8 cellular contexts compared by ENCODE assay signal in the genomic region with DNA sequence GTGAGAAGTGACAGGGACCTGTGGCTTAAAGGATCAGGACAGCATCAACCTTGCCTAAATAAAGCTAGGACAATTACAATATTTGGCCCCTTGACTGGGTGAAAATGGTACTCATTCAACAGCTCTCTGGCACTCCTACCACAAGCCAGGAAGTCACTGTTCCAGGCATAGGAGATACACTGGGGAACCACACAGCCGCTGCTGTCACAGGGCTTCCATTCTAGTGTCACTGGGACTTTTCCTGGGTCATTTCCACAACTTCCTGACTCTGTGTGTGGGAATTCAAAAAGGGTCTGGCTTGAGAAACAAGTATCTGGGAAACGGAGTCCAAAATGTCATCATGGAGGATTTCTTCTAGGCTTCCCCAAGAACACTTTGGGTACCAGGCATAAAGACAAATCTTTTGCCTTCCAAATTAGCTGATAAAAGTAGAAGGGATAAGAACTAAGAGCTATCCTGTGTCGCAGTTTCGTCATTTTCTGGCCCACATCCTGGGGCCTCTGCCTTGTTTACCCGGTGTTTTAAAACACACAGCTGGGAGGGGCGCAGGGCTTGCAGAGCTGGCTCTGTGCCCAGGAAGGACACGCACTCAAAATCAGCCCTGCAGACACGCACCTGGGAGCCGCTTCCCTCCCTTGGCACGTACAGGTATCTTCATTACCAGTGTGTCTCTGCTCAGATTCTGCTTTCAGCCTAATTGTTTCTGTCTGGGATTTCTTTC. TPM values are rescaled to one million over a fixed set of nuclear protein-coding genes. Genes with fewer than 3 reads are reported as not detected.
DNase-seq lines count a peak whose midpoint lies in the region; ATAC-seq and TF ChIP-seq lines count a peak whose summit lies in the region.

No MANE protein-coding gene starts in this region.

- DNase-seq in HPDE6-E6E7 (ENCODE audit: extremely low spot score) = peak; percentile 73
- DNase-seq in NCI-H748 treated with DMSO at 0.1 percent for 48 hours (lab: John Stamatoyannopoulos, UW) = peak; percentile 82
- peak; percentile 57 for DNase-seq in activated naive CD4-positive, alpha-beta T cell treated with Interleukin-2 at 50 U/mL for 16 hours
- peak; percentile 56 to 83 for DNase-seq in lung microvascular endothelial cell (ENCODE audit: low read depth in 2 of 2)
- no peak for DNase-seq in AG20443 (ENCODE audit: low spot score)
- DNase-seq in omental fat pad (ENCODE audit: low spot score) = no peak

- no peak for ATAC-seq in HG02981 (IDR thresholded peaks at IDR 0.05; ENCODE audit: unreplicated experiment)
- ATAC-seq in omental fat pad (ENCODE audit: low FRiP score) = no peak
- no peak for ATAC-seq in GM19328 (IDR thresholded peaks at IDR 0.05; ENCODE audit: unreplicated experiment)

- TF ChIP-seq CTCF in omental fat pad (IDR thresholded peaks at IDR 0.05) = no peak

RNA-seq across cellular contexts. Expression of gene TMEM45B, which starts 38.0 kb away (rescaled TPM):
- total RNA-seq in lung microvascular endothelial cell (0.99 and 1.3 TPM in 2 replicates), omental fat pad (1 to 10 TPM in 1 of 4 donors, under 1 TPM in 1, not detected in 2; 0.19 to 1.3 TPM)

RNA-seq across cellular contexts. Expression of gene NFRKB, which starts 41.7 kb away (rescaled TPM):
- 10.2 and 13.9 TPM in 2 replicates for total RNA-seq in lung microvascular endothelial cell
- 10 to 100 TPM; 24.5 to 35.0 (median 27.2) TPM for total RNA-seq in omental fat pad

Comparison
In these comparisons a context has a peak if more than half of its experiments do, and no peak if none do; other contexts are left out.
1. DNase-seq: peak in HPDE6-E6E7 (single experiment), NCI-H748 treated with DMSO at 0.1 percent for 48 hours (single experiment), activated naive CD4-positive, alpha-beta T cell treated with Interleukin-2 at 50 U/mL for 16 hours (single experiment) and lung microvascular endothelial cell (2 of 2); none in AG20443 (single experiment) and omental fat pad (single experiment).